In genomic region chr2:96859338-96859649, GRCh38 we compare ENCODE assay signal across 8 cellular contexts. TPM values are rescaled to one million over a fixed set of nuclear protein-coding genes. Genes with fewer than 3 reads are reported as not detected.
DNase-seq lines count a peak whose midpoint lies in the region; ATAC-seq and TF ChIP-seq lines count a peak whose summit lies in the region.
"Had no signal": no experiment of that assay in that cellular context is flagged by ENCODE, and none has a peak within 500 bp of the region (broad histone marks: within the 10 kb centered on the region; RNA-seq: fewer than 3 reads in every experiment).

No MANE protein-coding gene starts in this region.

- no peak for TF ChIP-seq CTCF in HCT116 (IDR thresholded peaks at IDR 0.05 in 2 of 3, conservative IDR thresholded peaks at IDR 0.05 in 1 of 3; ENCODE audit: borderline replicate concordance in 1 of 3, insufficient read depth in 1 of 3, low read depth in 2 of 3, low read length in 2 of 3)
- TF ChIP-seq CTCF in activated B cell treated with CpG ODN at 0.5 μM for 24 hours (IDR thresholded peaks at IDR 0.05) = no peak
- TF ChIP-seq CTCF in hepatocyte (IDR thresholded peaks at IDR 0.05; ENCODE audit: poor library complexity) = no peak

- H3K4me3 ChIP-seq in HCT116 (replicated peaks in 1 of 2; ENCODE audit: low read depth in 1 of 2, low read length in 2 of 2) = no peak overlapping the region
- no peak overlapping the region for H3K4me3 ChIP-seq in hepatocyte
- peak overlapping the region in 1 of 3 donors; percentile 70 for H3K4me3 ChIP-seq in skeletal muscle tissue (ENCODE audit: low read length in 3 of 3)
- no peak overlapping the region for H3K4me3 ChIP-seq in GM23248

- H3K79me2 ChIP-seq in HCT116 (ENCODE audit: insufficient read depth, low read length) (peaks cover 27% of the 10 kb centered on the region), hepatocyte (peaks cover 39% of the 10 kb centered on the region), GM23248 (ENCODE audit: insufficient read depth) (peaks cover 20% of the 10 kb centered on the region)

- H3K9ac ChIP-seq in HCT116 (ENCODE audit: low read length) (no peak overlapping the region), skeletal muscle tissue (ENCODE audit: low read depth in 1 of 3, low read length in 3 of 3) (peak overlapping the region in 1 of 3 donors; percentile 0), GM23248 (no peak overlapping the region)

- POLR2A ChIA-PET in HCT116 (lab: Charles Lee) = interaction anchor here (1.3 to 2.7 kb wide), 2 partner anchors 43 to 253 kb away, joined by 4 to 10 read pairs; partner anchors contain the start of genes ANKRD36 and CNNM3
- POLR2A ChIA-PET in activated B cell treated with CpG ODN at 0.5 μM for 24 hours (lab: Charles Lee) = no interaction called here

- RAD21 ChIA-PET in HCT116 (lab: Charles Lee; ENCODE audit: low non-redundant PET in 1 of 2, low total read pairs in 2 of 2, uncharacterized antibody in 2 of 2, unreplicated experiment in 2 of 2) = interaction anchor here in 1 of 2 experiments (2.4 kb wide), 1 partner anchor 9 kb away, joined by 6 read pairs; no protein-coding TSS in a partner anchor

- WGBS in hepatocyte (ENCODE audit: low lambda C conversion rate, missing lambda C conversion rate) = 59% methylated on average over 4 of the region's 4 CpGs
- WGBS in GM23248 (ENCODE audit: low coverage in 1 of 2, low lambda C conversion rate in 2 of 2, missing lambda C conversion rate in 2 of 2), 2 experiments = 60 to 63% methylated on average over 4 of the region's 4 CpGs

- intact Hi-C loops in HCT116 (cut with micrococcal nuclease) (loop anchor here (2.0 kb wide), 1 partner anchor 254 kb away; the partner anchor contains the start of gene ANKRD36), activated B cell treated with CpG ODN at 0.5 μM for 24 hours (cut with micrococcal nuclease) (loop anchor here (2.0 to 5.0 kb wide), 4 partner anchors 97 to 803 kb away; partner anchors contain the start of genes ACTR1B, ARID5A and CNNM4)

- peaks cover 26 to 28% of the 10 kb centered on the region in 2 experiments for H3K36me3 ChIP-seq in HCT116 (ENCODE audit: control insufficient read depth in 1 of 2, insufficient read depth in 2 of 2, low read length in 2 of 2)
- no peaks in the 10 kb centered on the region for H3K36me3 ChIP-seq in hepatocyte (replicated peaks; ENCODE audit: insufficient read depth, low read depth)
- peaks cover 26 to 31% (median 29%) of the 10 kb centered on the region in 3 donors for H3K36me3 ChIP-seq in skeletal muscle tissue (ENCODE audit: control insufficient read depth in 3 of 3, insufficient read depth in 3 of 3, low read length in 3 of 3)
- peaks cover 6% of the 10 kb centered on the region; the same call in 1 of the 2 replicates for H3K36me3 ChIP-seq in GM23248 (ENCODE audit: low read depth)

- H3K27me3 Mint-ChIP-seq in activated B cell treated with CpG ODN at 0.5 μM for 24 hours = no peaks in the 10 kb centered on the region

- H3K4me1 Mint-ChIP-seq in activated B cell treated with CpG ODN at 0.5 μM for 24 hours = peaks cover 16% of the 10 kb centered on the region

- peaks cover under 1% of the 10 kb centered on the region for H3K36me3 Mint-ChIP-seq in activated B cell treated with CpG ODN at 0.5 μM for 24 hours (ENCODE audit: low read depth)

- H3K4me1 ChIP-seq in HCT116 (ENCODE audit: control insufficient read depth in 1 of 2, insufficient read depth in 2 of 2, low read length in 2 of 2) = peaks cover 9 to 20% of the 10 kb centered on the region in 2 experiments
- peaks cover 32% of the 10 kb centered on the region for H3K4me1 ChIP-seq in hepatocyte (ENCODE audit: insufficient read depth)
- peaks cover 19 to 27% (median 25%) of the 10 kb centered on the region in 3 donors for H3K4me1 ChIP-seq in skeletal muscle tissue (ENCODE audit: control insufficient read depth in 3 of 3, insufficient read depth in 3 of 3, low read length in 3 of 3)
- H3K4me1 ChIP-seq in GM23248 (ENCODE audit: insufficient read depth) = peaks cover 5% of the 10 kb centered on the region; the same call in 1 of the 2 replicates

- H3K9me2 ChIP-seq in HCT116 (ENCODE audit: insufficient read depth) = no peaks in the 10 kb centered on the region
- no peaks in the 10 kb centered on the region for H3K9me2 ChIP-seq in hepatocyte (replicated peaks; ENCODE audit: insufficient read depth)
- H3K9me2 ChIP-seq in GM23248 (ENCODE audit: insufficient read depth) = no peaks in the 10 kb centered on the region

- TF ChIP-seq POLR2A in HCT116 (IDR thresholded peaks at IDR 0.05; ENCODE audit: borderline replicate concordance, extremely low read depth, insufficient read depth, insufficient read length) = no peak

- in situ Hi-C loops in GM23248 (cut with MboI) = loop anchor here (25.0 kb wide), 1 partner anchor 253 kb away; the partner anchor contains the start of gene ANKRD36

- no peak overlapping the region for H3K4me2 ChIP-seq in HCT116 (ENCODE audit: low read length)
- peak overlapping the region; percentile 84 for H3K4me2 ChIP-seq in hepatocyte
- no peak overlapping the region for H3K4me2 ChIP-seq in GM23248 (ENCODE audit: unreplicated experiment)

- H3K27ac Mint-ChIP-seq in activated B cell treated with CpG ODN at 0.5 μM for 24 hours = no peak overlapping the region

- H4K20me1 ChIP-seq in HCT116 (ENCODE audit: insufficient read depth) (no peaks in the 10 kb centered on the region), hepatocyte (ENCODE audit: insufficient read depth, poor library complexity, severe bottlenecking) (peaks cover 20% of the 10 kb centered on the region), GM23248 (ENCODE audit: insufficient read depth) (no peaks in the 10 kb centered on the region)

- peak overlapping the region; percentile 35 for H3K4me3 Mint-ChIP-seq in activated B cell treated with CpG ODN at 0.5 μM for 24 hours

- H3K27me3 ChIP-seq in HCT116 (ENCODE audit: insufficient read depth, low read length) (no peaks in the 10 kb centered on the region), hepatocyte (no peaks in the 10 kb centered on the region), skeletal muscle tissue (ENCODE audit: control insufficient read depth in 3 of 3, insufficient read depth in 3 of 3, low read length in 3 of 3) (no peaks in the 10 kb centered on the region), GM23248 (replicated peaks; ENCODE audit: insufficient read depth) (no peaks in the 10 kb centered on the region)

- H3F3A ChIP-seq in GM23248 (ENCODE audit: insufficient read depth) = no peaks in the 10 kb centered on the region

- ATAC-seq in HCT116 (no peak), activated B cell treated with CpG ODN at 0.5 μM for 24 hours (ENCODE audit: low read depth) (no peak), HG03521 (IDR thresholded peaks at IDR 0.05; ENCODE audit: unreplicated experiment) (no peak), HG03095 (IDR thresholded peaks at IDR 0.05; ENCODE audit: unreplicated experiment) (no peak)

- DNase-seq in HCT116 (ENCODE audit: low read depth, low spot score) (no peak), activated B cell treated with CpG ODN at 0.5 μM for 24 hours (no peak), hepatocyte (ENCODE audit: low spot score) (no peak), GM23248 (no peak)
- DNase-seq: NCI-H2107 had no signal

- no TSS peak for BruUV-seq in HCT116 (replicated peaks; lab: Mats Ljungman, UMichigan)

- H3K27ac ChIP-seq in HCT116 (ENCODE audit: low read depth, low read length) (peak overlapping the region; percentile 57; the same call in 1 of the 2 replicates), hepatocyte (peak overlapping the region; percentile 64), skeletal muscle tissue (ENCODE audit: low read depth, low read length) (peak overlapping the region; percentile 41), GM23248 (no peak overlapping the region)

- H3K9me3 ChIP-seq in HCT116 (ENCODE audit: control insufficient read depth in 1 of 2, insufficient read depth in 1 of 2, low read depth in 1 of 2, low read length in 2 of 2) = no peaks in the 10 kb centered on the region
- H3K9me3 ChIP-seq in hepatocyte (ENCODE audit: low read depth) = no peaks in the 10 kb centered on the region
- H3K9me3 ChIP-seq in skeletal muscle tissue (ENCODE audit: control insufficient read depth in 3 of 3, low read length in 3 of 3) = no peaks in the 10 kb centered on the region
- H3K9me3 ChIP-seq in GM23248 (ENCODE audit: low read depth) = no peaks in the 10 kb centered on the region

- CTCF ChIA-PET in HCT116 (lab: Charles Lee) = interaction anchor here (1.0 to 4.1 kb wide), 11 partner anchors 10 to 305 kb away, joined by 3 to 42 read pairs (median 8); partner anchors contain the start of genes ANKRD36 and CNNM3
- CTCF ChIA-PET in activated B cell treated with CpG ODN at 0.5 μM for 24 hours (lab: Charles Lee) = interaction anchor here (2.2 to 3.1 kb wide), 3 partner anchors 14 to 96 kb away, joined by 27 to 57 read pairs (median 33); no protein-coding TSS in a partner anchor

- no peak for TF ChIP-seq RAD21 in HCT116 (IDR thresholded peaks at IDR 0.05; ENCODE audit: low read depth)

- no peak overlapping the region for H2AFZ ChIP-seq in HCT116 (ENCODE audit: low read depth, low read length, poor library complexity, severe bottlenecking)
- no peak overlapping the region for H2AFZ ChIP-seq in hepatocyte
- no peak overlapping the region for H2AFZ ChIP-seq in GM23248

- H3K9me3 Mint-ChIP-seq in activated B cell treated with CpG ODN at 0.5 μM for 24 hours = no peaks in the 10 kb centered on the region

RNA-seq across cellular contexts. Expression of gene ANKRD39, which starts 1.5 kb away (rescaled TPM):
- total RNA-seq in HCT116 (2021; ENCODE audit: unreplicated experiment) (24.2 TPM), activated B cell treated with CpG ODN at 0.5 μM for 24 hours (12.7 and 12.9 TPM in 2 replicates), hepatocyte (9.0 and 13.6 TPM in 2 replicates), skeletal muscle tissue (3.7 TPM)
- polyA plus RNA-seq in HCT116 (2012) = 29.8 and 31.9 TPM in 2 replicates
- polyA plus RNA-seq in hepatocyte (25.6 and 34.9 TPM in 2 replicates), GM23248 (2016; fragmentation: Nextera tagmentation; extraction: Ambion mirVana) (12.3 and 14.4 TPM in 2 replicates)
- 5.3 and 10.9 TPM in 2 replicates for total RNA-seq in GM23248 (2014; rRNA removed; shearing (Covaris generic))

RNA-seq across cellular contexts. Expression of gene SEMA4C, which starts 10.6 kb away (rescaled TPM):
- 25.4 TPM for total RNA-seq in HCT116 (2021; ENCODE audit: unreplicated experiment)
- polyA plus RNA-seq in HCT116 (2012) = 24.7 and 27.8 TPM in 2 replicates
- 0.34 and 0.55 TPM in 2 replicates for total RNA-seq in activated B cell treated with CpG ODN at 0.5 μM for 24 hours
- 30.2 and 37.5 TPM in 2 replicates for total RNA-seq in hepatocyte
- 28.6 and 33.4 TPM in 2 replicates for polyA plus RNA-seq in hepatocyte
- total RNA-seq in skeletal muscle tissue = 29.7 TPM
- 21.0 and 24.3 TPM in 2 replicates for total RNA-seq in GM23248 (2014; rRNA removed; shearing (Covaris generic))
- 5.1 and 5.5 TPM in 2 replicates for polyA plus RNA-seq in GM23248 (2016; fragmentation: Nextera tagmentation; extraction: Ambion mirVana)

RNA-seq across cellular contexts. Expression of gene ANKRD23, which starts 15.5 kb away (rescaled TPM):
- total RNA-seq in HCT116 (2021; ENCODE audit: unreplicated experiment) (1.4 TPM), activated B cell treated with CpG ODN at 0.5 μM for 24 hours (6.1 and 7.3 TPM in 2 replicates), hepatocyte (1.8 and 2.0 TPM in 2 replicates), skeletal muscle tissue (5.2 TPM)
- 1.2 and 1.5 TPM in 2 replicates for polyA plus RNA-seq in HCT116 (2012)
- polyA plus RNA-seq in hepatocyte (4.4 and 4.7 TPM in 2 replicates), GM23248 (2016; fragmentation: Nextera tagmentation; extraction: Ambion mirVana) (0.95 and 1.4 TPM in 2 replicates)
- 0.76 and 1.1 TPM in 2 replicates for total RNA-seq in GM23248 (2014; rRNA removed; shearing (Covaris generic))

RNA-seq across cellular contexts. Expression of gene CNNM3, which starts 43.2 kb away (rescaled TPM):
- 31.1 TPM for total RNA-seq in HCT116 (2021; ENCODE audit: unreplicated experiment)
- polyA plus RNA-seq in HCT116 (2012) = 14.5 and 19.4 TPM in 2 replicates
- total RNA-seq in activated B cell treated with CpG ODN at 0.5 μM for 24 hours = 19.0 and 20.3 TPM in 2 replicates
- total RNA-seq in hepatocyte = 17.0 and 17.1 TPM in 2 replicates
- 23.7 and 25.8 TPM in 2 replicates for polyA plus RNA-seq in hepatocyte
- total RNA-seq in skeletal muscle tissue = 4.2 TPM
- total RNA-seq in GM23248 (2014; rRNA removed; shearing (Covaris generic)) = 5.0 and 5.2 TPM in 2 replicates
- polyA plus RNA-seq in GM23248 (2016; fragmentation: Nextera tagmentation; extraction: Ambion mirVana) = 0.94 and 0.98 TPM in 2 replicates

Comparison
In these comparisons a context has a peak if more than half of its experiments do, and no peak if none do; other contexts are left out.
1. RNA of gene SEMA4C, which starts 10.6 kb away (total RNA-seq): 30.2 to 37.5 TPM in hepatocyte, 29.7 TPM in skeletal muscle tissue (single experiment), 25.4 TPM in HCT116 (single experiment) and 21.0 to 24.3 TPM in GM23248; 0.34 to 0.55 TPM in activated B cell treated with CpG ODN at 0.5 μM for 24 hours; every median in the first group is over 10 times any median in the second.